Comparison of ENCODE assay signal across 24 cellular contexts in the genomic region with DNA sequence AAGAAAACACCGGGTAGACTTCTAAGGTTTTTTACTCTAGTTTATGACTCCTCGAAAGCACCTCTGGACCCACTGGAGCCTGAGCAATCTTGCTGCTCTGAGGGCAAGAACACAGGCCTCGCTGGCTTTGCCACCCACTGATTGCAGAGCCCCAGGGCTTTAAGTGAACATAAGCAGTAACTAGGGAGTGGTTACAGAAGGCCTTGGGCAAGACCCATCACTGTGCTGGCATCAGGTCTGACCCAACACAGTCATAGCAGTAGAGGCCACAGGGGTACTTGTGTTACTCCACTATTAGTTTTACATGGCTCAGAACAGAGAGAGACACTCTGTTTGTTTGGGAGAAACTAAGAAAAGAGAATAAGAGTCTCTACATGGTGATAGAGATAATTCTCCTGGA.
"Had no signal": no experiment of that assay in that cellular context is flagged by ENCODE, and none has a peak within 500 bp of the region (broad histone marks: within the 10 kb centered on the region; RNA-seq: fewer than 3 reads in every experiment).

No MANE protein-coding gene starts in this region.

- H3K9ac ChIP-seq: neural progenitor cell had no signal

- H3K4me2 ChIP-seq: neural progenitor cell, smooth muscle cell had no signal

- ATAC-seq: natural killer cell; pancreas; right lobe of liver; stimulated activated memory B cell treated with anti-CD40 and anti-IgM and Interleukin-4, amounts not matched to agents 10 μg/mL and 1 μg/mL and 100 μg/mL, for 72 hours had no signal

- H2AFZ ChIP-seq: neural progenitor cell had no signal

- H3K36me3 ChIP-seq: neural progenitor cell, pancreas, prostate gland, right lobe of liver, spleen, stomach, thoracic aorta, thyroid gland, tibial nerve, upper lobe of left lung, vagina had no signal

- H3K4me1 ChIP-seq: neural progenitor cell, pancreas, prostate gland, right lobe of liver, spleen, stomach, thyroid gland, tibial nerve, upper lobe of left lung, vagina had no signal

- H3K27me3 ChIP-seq: neural progenitor cell, pancreas, right lobe of liver, spleen, stomach, thyroid gland, tibial nerve, upper lobe of left lung, vagina had no signal

- DNase-seq: naive B cell; natural killer cell; occipital lobe; pancreas; right lobe of liver; spleen; stimulated activated CD4-positive, alpha-beta T cell treated with anti-CD3 and anti-CD28 coated beads, Interleukin-12 subunit alpha, Interleukin-12 subunit beta, amount 100 ng/mL, for 4 hours; stimulated activated CD4-positive, alpha-beta T cell treated with anti-CD3 and anti-CD28 coated beads, Interleukin-1b, Interleukin-23, amount 100 ng/mL, for 48 hours; stimulated activated CD4-positive, alpha-beta T cell treated with anti-CD3 and anti-CD28 coated beads, Interleukin-4, amount 100 ng/mL, for 1 hour; stimulated activated CD4-positive, alpha-beta T cell treated with anti-CD3 and anti-CD28 coated beads, Interleukin-4, amount 100 ng/mL, for 4 hours; stimulated activated CD8-positive, alpha-beta memory T cell treated with anti-CD3 and anti-CD28 coated beads, Interleukin-4, amount 100 ng/mL, for 48 hours; stimulated activated naive CD4-positive, alpha-beta T cell; stomach; thyroid gland; trophoblast cell; upper lobe of left lung had no signal

- H3K4me3 ChIP-seq: neural progenitor cell, pancreas, prostate gland, right lobe of liver, skin epidermis, smooth muscle cell, spleen, stomach, thoracic aorta, thyroid gland, tibial nerve, upper lobe of left lung, vagina had no signal

- H3K27ac ChIP-seq: neural progenitor cell, pancreas, prostate gland, right lobe of liver, skin epidermis, spleen, stomach, thoracic aorta, thyroid gland, tibial nerve, upper lobe of left lung, vagina had no signal

- H3K9me3 ChIP-seq: pancreas, prostate gland, right lobe of liver, thoracic aorta, thyroid gland, tibial nerve, upper lobe of left lung, vagina had no signal
